Comparison of ENCODE assay signal across 8 cellular contexts in genomic region chr3:39911465-39912309, GRCh38.
DNase-seq lines count a peak whose midpoint lies in the region; TF ChIP-seq lines count a peak whose summit lies in the region.
"Had no signal": no experiment of that assay in that cellular context is flagged by ENCODE, and none has a peak within 500 bp of the region (broad histone marks: within the 10 kb centered on the region; RNA-seq: fewer than 3 reads in every experiment).

No MANE protein-coding gene starts in this region.

- H3K27ac Mint-ChIP-seq in CD4-positive, alpha-beta memory T cell = no peak overlapping the region

- H3K79me2 ChIP-seq in Loucy (ENCODE audit: insufficient read depth, low read length) = no peaks in the 10 kb centered on the region

- H3K27me3 ChIP-seq in Loucy (ENCODE audit: insufficient read depth, low read length, poor library complexity, severe bottlenecking) = no peaks in the 10 kb centered on the region
- H3K27me3 ChIP-seq in CD4-positive, alpha-beta memory T cell (ENCODE audit: insufficient read depth, low read length) = no peaks in the 10 kb centered on the region

- peaks cover 0 to 1% (median 0%) of the 10 kb centered on the region in 8 donors for H3K9me3 Mint-ChIP-seq in CD4-positive, alpha-beta memory T cell

- H3K4me2 ChIP-seq in Loucy (ENCODE audit: low read depth, low read length, poor library complexity, severe bottlenecking) = no peak overlapping the region

- no peak overlapping the region for H2AFZ ChIP-seq in Loucy (ENCODE audit: low read length)

- H3K27ac ChIP-seq in CD4-positive, alpha-beta memory T cell (ENCODE audit: low read depth, low read length) = no peak overlapping the region
- H3K27ac ChIP-seq: SK-N-MC had no signal

- H3K4me3 ChIP-seq in Loucy (ENCODE audit: low read length, poor library complexity, severe bottlenecking) = no peak overlapping the region
- H3K4me3 ChIP-seq in choroid plexus epithelial cell (ENCODE audit: low read depth, low read length) = no peak overlapping the region
- no peak overlapping the region for H3K4me3 ChIP-seq in CD4-positive, alpha-beta memory T cell (ENCODE audit: low read length in 2 of 2)
- H3K4me3 ChIP-seq: SK-N-MC had no signal

- H3K9ac ChIP-seq in Loucy (ENCODE audit: low read depth, low read length, poor library complexity, severe bottlenecking) = no peak overlapping the region

- H3K9me3 ChIP-seq in Loucy (ENCODE audit: insufficient read depth, low read depth, low read length) = no peaks in the 10 kb centered on the region
- H3K9me3 ChIP-seq in CD4-positive, alpha-beta memory T cell (ENCODE audit: control insufficient read depth in 1 of 2, low read length in 2 of 2) = no peaks in the 10 kb centered on the region

- H4K20me1 ChIP-seq in Loucy (ENCODE audit: insufficient read depth, low read length, poor library complexity, severe bottlenecking) = no peaks in the 10 kb centered on the region

- H3K9me2 ChIP-seq in Loucy (replicated peaks; ENCODE audit: low read depth, low read length) = no peaks in the 10 kb centered on the region

- H3K36me3 ChIP-seq in Loucy (ENCODE audit: insufficient read depth, low read length) = no peaks in the 10 kb centered on the region
- no peaks in the 10 kb centered on the region for H3K36me3 ChIP-seq in CD4-positive, alpha-beta memory T cell (ENCODE audit: insufficient read depth, low read length)

- intact Hi-C loops in CD4-positive, alpha-beta memory T cell (cut with micrococcal nuclease) = no loop called here

- peaks cover 3% of the 10 kb centered on the region in 2 donors for H3K27me3 Mint-ChIP-seq in CD4-positive, alpha-beta memory T cell

- POLR2A ChIA-PET in CD4-positive, alpha-beta memory T cell (lab: Charles Lee; ENCODE audit: partially characterized antibody) = no interaction called here

- TF ChIP-seq CTCF in Loucy (conservative IDR thresholded peaks at IDR 0.05; ENCODE audit: low read length) (peak; percentile 28; the same call in 1 of the 2 replicates), choroid plexus epithelial cell (conservative IDR thresholded peaks at IDR 0.05; ENCODE audit: low read depth, low read length) (no peak)

- peaks cover 5% of the 10 kb centered on the region for H3K4me1 ChIP-seq in Loucy (ENCODE audit: insufficient read depth, low read length, poor library complexity, severe bottlenecking)
- no peaks in the 10 kb centered on the region for H3K4me1 ChIP-seq in CD4-positive, alpha-beta memory T cell (ENCODE audit: insufficient read depth, low read length)

- no peaks in the 10 kb centered on the region for H3K4me1 Mint-ChIP-seq in CD4-positive, alpha-beta memory T cell

- no peaks in the 10 kb centered on the region for H3K36me3 Mint-ChIP-seq in CD4-positive, alpha-beta memory T cell

- CTCF ChIA-PET in CD4-positive, alpha-beta memory T cell (lab: Charles Lee; ENCODE audit: partially characterized antibody) = interaction anchor here (1.3 kb wide), 1 partner anchor 8 kb away, joined by 3 read pairs; no protein-coding TSS in a partner anchor

- H3F3A ChIP-seq in Loucy (ENCODE audit: low read depth) = no peaks in the 10 kb centered on the region

- DNase-seq in choroid plexus epithelial cell (ENCODE audit: low read depth) (peak; percentile 31), kidney tubule cell (ENCODE audit: low spot score) (peak; percentile 65), stromal cell of bone marrow (ENCODE audit: low read depth) (peak; percentile 53), NCI-H2107 (lab: John Stamatoyannopoulos, UW) (no peak)
- DNase-seq in CD4-positive, alpha-beta memory T cell = no peak
- DNase-seq in stimulated activated CD4-positive, alpha-beta T cell treated with anti-CD3 and anti-CD28 coated beads, Interleukin-2, amount 100 ng/mL, for 48 hours = no peak

- H3K4me3 Mint-ChIP-seq in CD4-positive, alpha-beta memory T cell = no peak overlapping the region

Comparison
In these comparisons a context has a peak if more than half of its experiments do, and no peak if none do; other contexts are left out.
1. DNase-seq: peak in choroid plexus epithelial cell (single experiment), kidney tubule cell (single experiment) and stromal cell of bone marrow (single experiment); none in CD4-positive, alpha-beta memory T cell (0 of 5), NCI-H2107 (single experiment) and stimulated activated CD4-positive, alpha-beta T cell treated with anti-CD3 and anti-CD28 coated beads, Interleukin-2, amount 100 ng/mL, for 48 hours (0 of 2).